In genomic region chr1:205813755-205814058, GRCh38 we compare ENCODE assay signal across 1 cellular context.
TF ChIP-seq lines count a peak whose summit lies in the region.

No MANE protein-coding gene starts in this region.

TF ChIP-seq in GM12878, 131 proteins besides CTCF, POLR2A, EP300 and RAD21:
- TF ChIP-seq ZBTB11 (CRISPR knock-in tag; IDR thresholded peaks at IDR 0.05) (no peak), POLR2AphosphoS2 (IDR thresholded peaks at IDR 0.05; ENCODE audit: low read depth, low read length) (no peak), ZZZ3 (IDR thresholded peaks at IDR 0.05; ENCODE audit: control insufficient read depth, insufficient read length, low read depth) (no peak), MEF2A (IDR thresholded peaks at IDR 0.05; ENCODE audit: insufficient read depth, low read depth, low read length) (no peak), MAX (IDR thresholded peaks at IDR 0.05; ENCODE audit: low read depth, low read length) (no peak), SPI1 (IDR thresholded peaks at IDR 0.05; ENCODE audit: borderline replicate concordance, insufficient read depth, low read depth, low read length) (peak; percentile 45; the same call in 1 of the 2 replicates), ESRRA (IDR thresholded peaks at IDR 0.05; ENCODE audit: low read length) (no peak), MTA3 (IDR thresholded peaks at IDR 0.05; ENCODE audit: borderline replicate concordance, low read length) (no peak), YY1 (IDR thresholded peaks at IDR 0.05; ENCODE audit: low read depth, low read length) (no peak)
